Comparison of ENCODE assay signal across 8 cellular contexts in genomic region chr17:7479389-7480192, GRCh38. TPM values are rescaled to one million over a fixed set of nuclear protein-coding genes. Genes with fewer than 3 reads are reported as not detected.
DNase-seq lines count a peak whose midpoint lies in the region; FAIRE-seq and TF ChIP-seq lines count a peak whose summit lies in the region.

TSS of gene ZBTB4 (minus strand) at chr17:7479631. CDS start at chr17:7466801, 12,830 bp downstream.

- H3K27me3 ChIP-seq in BLaER1 (no peaks in the 10 kb centered on the region), bronchial epithelial cell (ENCODE audit: control insufficient read depth, insufficient read depth, low read length) (no peaks in the 10 kb centered on the region), skeletal muscle tissue (ENCODE audit: control insufficient read depth in 3 of 3, insufficient read depth in 3 of 3, low read length in 3 of 3) (no peaks in the 10 kb centered on the region)

- no peaks in the 10 kb centered on the region for H3K9me3 ChIP-seq in BLaER1
- H3K9me3 ChIP-seq in skeletal muscle tissue (ENCODE audit: control insufficient read depth in 3 of 3, low read length in 3 of 3) = no peaks in the 10 kb centered on the region

- FAIRE-seq in bronchial epithelial cell (lab: Jason Lieb, UNC) = no peak

- H3K4me3 ChIP-seq in BLaER1 (peak within 1 kb of the TSS; percentile 96), WI38 (ENCODE audit: low read depth, low read length) (peak within 1 kb of the TSS; percentile 87), bronchial epithelial cell (ENCODE audit: low read depth, low read length) (peak within 1 kb of the TSS; percentile 85), skeletal muscle tissue (ENCODE audit: low read length in 3 of 3) (peak within 1 kb of the TSS; percentile 94 to 97 (median 96))

- peak within 1 kb of the TSS; percentile 80 for H3K4me2 ChIP-seq in BLaER1

- DNase-seq in HK-2 (ENCODE audit: unreplicated experiment) = peak; percentile 51
- peak; percentile 15 for DNase-seq in bronchial epithelial cell (ENCODE audit: low read depth)
- peak; percentile 63 for DNase-seq in iPS-NIHi7 (ENCODE audit: extremely low spot score)
- no peak for DNase-seq in AML-193 (lab: John Stamatoyannopoulos, UW)
- DNase-seq in Kasumi-1 (lab: John Stamatoyannopoulos, UW) = no peak

- H3K9ac ChIP-seq in BLaER1 (peak within 1 kb of the TSS; percentile 95), skeletal muscle tissue (ENCODE audit: low read depth in 1 of 3, low read length in 3 of 3) (peak within 1 kb of the TSS; percentile 92 to 99 (median 96))

- H3K4me1 ChIP-seq in BLaER1 (peaks cover 64% of the 10 kb centered on the region), skeletal muscle tissue (ENCODE audit: control insufficient read depth in 3 of 3, insufficient read depth in 3 of 3, low read length in 3 of 3) (peaks cover 58 to 64% (median 61%) of the 10 kb centered on the region in 3 donors)

- peaks cover 41% of the 10 kb centered on the region for H4K20me1 ChIP-seq in BLaER1

- TF ChIP-seq CTCF in WI38 (IDR thresholded peaks at IDR 0.05; ENCODE audit: low read depth, low read length) (no peak), bronchial epithelial cell (IDR thresholded peaks at IDR 0.05; ENCODE audit: insufficient read depth, low read length, severe bottlenecking) (no peak)

- H3K36me3 ChIP-seq in BLaER1 (peaks cover 17% of the 10 kb centered on the region; the same call in 1 of the 2 replicates), bronchial epithelial cell (ENCODE audit: control insufficient read depth, insufficient read depth, low read length) (no peaks in the 10 kb centered on the region), skeletal muscle tissue (ENCODE audit: control insufficient read depth in 3 of 3, insufficient read depth in 3 of 3, low read length in 3 of 3) (no peaks in the 10 kb centered on the region)

- peak within 1 kb of the TSS; percentile 98 for H3K27ac ChIP-seq in BLaER1
- peak within 1 kb of the TSS; percentile 99 for H3K27ac ChIP-seq in skeletal muscle tissue (ENCODE audit: low read depth, low read length)

RNA-seq across cellular contexts. Expression of gene ZBTB4, which starts in this region (rescaled TPM):
- total RNA-seq in bronchial epithelial cell = 8.7 and 9.2 TPM in 2 replicates
- total RNA-seq in skeletal muscle tissue = 10.4 TPM

Comparison
In these comparisons a context has a peak if more than half of its experiments do, and no peak if none do; other contexts are left out.
1. DNase-seq: peak in HK-2 (single experiment), bronchial epithelial cell (single experiment) and iPS-NIHi7 (single experiment); none in AML-193 (0 of 2) and Kasumi-1 (0 of 2).
2. Peak in every context shown above with its lines, with median percentiles within 50 percentile points of each other: H3K4me3 ChIP-seq.